In genomic region chr9:135884328-135885035, GRCh38 we compare ENCODE assay signal across 1 cellular context.
TF ChIP-seq lines count a peak whose summit lies in the region.

No MANE protein-coding gene starts in this region.

TF ChIP-seq in GM23338, 12 proteins besides CTCF, POLR2A, EP300 and RAD21 (continued from another document):
- TF ChIP-seq ZNF462 (CRISPR knock-in tag; IDR thresholded peaks at IDR 0.05) (no peak), STAT1 (IDR thresholded peaks at IDR 0.05; ENCODE audit: unreplicated experiment) (no peak), ZNF114 (CRISPR knock-in tag; IDR thresholded peaks at IDR 0.05) (no peak), ZNF331 (CRISPR knock-in tag; IDR thresholded peaks at IDR 0.05; ENCODE audit: low read depth) (no peak)
